In the genomic region with DNA sequence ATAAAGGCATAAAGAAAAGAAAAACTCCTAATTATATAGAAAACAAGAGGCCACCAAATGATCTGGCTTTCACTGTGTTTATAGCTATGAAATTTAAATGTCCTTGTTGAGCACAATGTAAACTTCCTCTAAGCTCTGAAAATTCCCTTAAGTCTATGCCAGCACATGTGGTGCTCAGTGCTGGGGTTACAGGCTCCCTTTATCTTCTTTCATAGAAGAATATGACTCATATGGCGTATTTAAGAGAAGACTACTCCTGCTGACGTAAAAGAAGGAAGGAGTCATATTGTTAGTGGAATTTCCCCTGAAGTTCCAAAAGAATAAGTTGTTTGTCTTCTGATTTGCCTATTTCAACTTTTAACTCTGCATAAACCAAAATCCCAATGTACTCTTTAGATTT, we compare ENCODE assay signal across 8 cellular contexts. TPM values are rescaled to one million over a fixed set of nuclear protein-coding genes. Genes with fewer than 3 reads are reported as not detected.
DNase-seq lines count a peak whose midpoint lies in the region; TF ChIP-seq lines count a peak whose summit lies in the region.

No MANE protein-coding gene starts in this region.

- no peak overlapping the region for H3K4me3 ChIP-seq in GM12864 (ENCODE audit: low read depth, low read length)
- H3K4me3 ChIP-seq in HEK293 (ENCODE audit: low read depth, low read length): no peak overlapping the region

- TF ChIP-seq CTCF in GM12864 (IDR thresholded peaks at IDR 0.05; ENCODE audit: low read depth, low read length, missing control alignments) (no peak), HEK293 (tag by site-specific recombination; IDR thresholded peaks at IDR 0.05) (no peak)

- H3K36me3 ChIP-seq in HEK293 (ENCODE audit: control insufficient read depth in 2 of 2, insufficient read depth in 1 of 2, low read length in 2 of 2): peaks cover 11 to 12% of the 10 kb centered on the region in 2 experiments; a peak in 2 of 3 replicates

- peaks cover 54% of the 10 kb centered on the region for H3K36me3 Mint-ChIP-seq in dendritic cell treated with granulocyte-macrophage colony-stimulating factor and Interleukin-4, amounts not matched to agents 40 ng/mL and 50 ng/mL, for 4 days (ENCODE audit: low read depth)

- DNase-seq in GM12864 (ENCODE audit: low read depth) (peak; percentile 44), pons (ENCODE audit: low spot score) (peak; percentile 22), NCI-H2171 (lab: John Stamatoyannopoulos, UW) (no peak), SW480 (ENCODE audit: low spot score) (no peak), NOMO-1 treated with dmso at 0.1 percent for 144 hours (lab: John Stamatoyannopoulos, UW; ENCODE audit: unreplicated experiment) (no peak)

- H3K9me3 Mint-ChIP-seq in dendritic cell treated with granulocyte-macrophage colony-stimulating factor and Interleukin-4, amounts not matched to agents 40 ng/mL and 50 ng/mL, for 4 days: no peaks in the 10 kb centered on the region

- intact Hi-C loops in dendritic cell treated with granulocyte-macrophage colony-stimulating factor and Interleukin-4, amounts not matched to agents 40 ng/mL and 50 ng/mL, for 4 days (cut with micrococcal nuclease): loop anchor here (2.0 to 5.0 kb wide), 2 partner anchors 30 to 83 kb away; partner anchors contain the start of genes RNF145 and UBLCP1

- no peak overlapping the region for H3K27ac ChIP-seq in HEK293 (ENCODE audit: extremely low read depth, low read depth, low read length)

- peaks cover 19% of the 10 kb centered on the region for H3K4me1 Mint-ChIP-seq in dendritic cell treated with granulocyte-macrophage colony-stimulating factor and Interleukin-4, amounts not matched to agents 40 ng/mL and 50 ng/mL, for 4 days (ENCODE audit: low read depth)

- H3K27me3 Mint-ChIP-seq in dendritic cell treated with granulocyte-macrophage colony-stimulating factor and Interleukin-4, amounts not matched to agents 40 ng/mL and 50 ng/mL, for 4 days: no peaks in the 10 kb centered on the region

- H3K9me3 ChIP-seq in HEK293 (ENCODE audit: control insufficient read depth, insufficient read depth, low read depth, low read length): no peaks in the 10 kb centered on the region

- peaks cover 33% of the 10 kb centered on the region for H3K4me1 ChIP-seq in HEK293 (ENCODE audit: control insufficient read depth, insufficient read depth, low read length)

- H3K4me3 Mint-ChIP-seq in dendritic cell treated with granulocyte-macrophage colony-stimulating factor and Interleukin-4, amounts not matched to agents 40 ng/mL and 50 ng/mL, for 4 days: no peak overlapping the region

- POLR2A ChIA-PET in HEK293 (lab: Yijun Ruan, JAX): no interaction called here

- CTCF ChIA-PET in HEK293 (lab: Yijun Ruan, JAX): no interaction called here

- peak overlapping the region; percentile 84 for H3K27ac Mint-ChIP-seq in dendritic cell treated with granulocyte-macrophage colony-stimulating factor and Interleukin-4, amounts not matched to agents 40 ng/mL and 50 ng/mL, for 4 days

TF ChIP-seq in HEK293, 187 proteins besides CTCF, POLR2A, EP300 and RAD21 (continues in another document):
- TF ChIP-seq WT1 (tag by site-specific recombination; IDR thresholded peaks at IDR 0.05) (no peak), MZF1 (tag by site-specific recombination; IDR thresholded peaks at IDR 0.05; ENCODE audit: borderline replicate concordance) (peak; percentile 28; the same call in 1 of the 2 replicates), ZFP37 (tag by site-specific recombination; IDR thresholded peaks at IDR 0.05) (0 out of 2 replicates have a peak, but pooled peaks have one; percentile 18), ZNF48 (tag by site-specific recombination; IDR thresholded peaks at IDR 0.05) (no peak), ZIC2 (tag by site-specific recombination; IDR thresholded peaks at IDR 0.05) (no peak), ZNF146 (tag by site-specific recombination; IDR thresholded peaks at IDR 0.05) (no peak), TSHZ1 (tag by site-specific recombination; IDR thresholded peaks at IDR 0.05; ENCODE audit: borderline replicate concordance) (0 out of 2 replicates have a peak, but pooled peaks have one; percentile 25)
- TF ChIP-seq, protein P1, sequence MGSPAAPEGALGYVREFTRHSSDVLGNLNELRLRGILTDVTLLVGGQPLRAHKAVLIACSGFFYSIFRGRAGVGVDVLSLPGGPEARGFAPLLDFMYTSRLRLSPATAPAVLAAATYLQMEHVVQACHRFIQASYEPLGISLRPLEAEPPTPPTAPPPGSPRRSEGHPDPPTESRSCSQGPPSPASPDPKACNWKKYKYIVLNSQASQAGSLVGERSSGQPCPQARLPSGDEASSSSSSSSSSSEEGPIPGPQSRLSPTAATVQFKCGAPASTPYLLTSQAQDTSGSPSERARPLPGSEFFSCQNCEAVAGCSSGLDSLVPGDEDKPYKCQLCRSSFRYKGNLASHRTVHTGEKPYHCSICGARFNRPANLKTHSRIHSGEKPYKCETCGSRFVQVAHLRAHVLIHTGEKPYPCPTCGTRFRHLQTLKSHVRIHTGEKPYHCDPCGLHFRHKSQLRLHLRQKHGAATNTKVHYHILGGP (tag by site-specific recombination; IDR thresholded peaks at IDR 0.05): no peak

TF ChIP-seq in PFSK-1, 5 proteins besides CTCF, POLR2A, EP300 and RAD21:
- TF ChIP-seq, protein P2, sequence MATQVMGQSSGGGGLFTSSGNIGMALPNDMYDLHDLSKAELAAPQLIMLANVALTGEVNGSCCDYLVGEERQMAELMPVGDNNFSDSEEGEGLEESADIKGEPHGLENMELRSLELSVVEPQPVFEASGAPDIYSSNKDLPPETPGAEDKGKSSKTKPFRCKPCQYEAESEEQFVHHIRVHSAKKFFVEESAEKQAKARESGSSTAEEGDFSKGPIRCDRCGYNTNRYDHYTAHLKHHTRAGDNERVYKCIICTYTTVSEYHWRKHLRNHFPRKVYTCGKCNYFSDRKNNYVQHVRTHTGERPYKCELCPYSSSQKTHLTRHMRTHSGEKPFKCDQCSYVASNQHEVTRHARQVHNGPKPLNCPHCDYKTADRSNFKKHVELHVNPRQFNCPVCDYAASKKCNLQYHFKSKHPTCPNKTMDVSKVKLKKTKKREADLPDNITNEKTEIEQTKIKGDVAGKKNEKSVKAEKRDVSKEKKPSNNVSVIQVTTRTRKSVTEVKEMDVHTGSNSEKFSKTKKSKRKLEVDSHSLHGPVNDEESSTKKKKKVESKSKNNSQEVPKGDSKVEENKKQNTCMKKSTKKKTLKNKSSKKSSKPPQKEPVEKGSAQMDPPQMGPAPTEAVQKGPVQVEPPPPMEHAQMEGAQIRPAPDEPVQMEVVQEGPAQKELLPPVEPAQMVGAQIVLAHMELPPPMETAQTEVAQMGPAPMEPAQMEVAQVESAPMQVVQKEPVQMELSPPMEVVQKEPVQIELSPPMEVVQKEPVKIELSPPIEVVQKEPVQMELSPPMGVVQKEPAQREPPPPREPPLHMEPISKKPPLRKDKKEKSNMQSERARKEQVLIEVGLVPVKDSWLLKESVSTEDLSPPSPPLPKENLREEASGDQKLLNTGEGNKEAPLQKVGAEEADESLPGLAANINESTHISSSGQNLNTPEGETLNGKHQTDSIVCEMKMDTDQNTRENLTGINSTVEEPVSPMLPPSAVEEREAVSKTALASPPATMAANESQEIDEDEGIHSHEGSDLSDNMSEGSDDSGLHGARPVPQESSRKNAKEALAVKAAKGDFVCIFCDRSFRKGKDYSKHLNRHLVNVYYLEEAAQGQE (IDR thresholded peaks at IDR 0.05; ENCODE audit: insufficient read depth in 1 of 2, low read depth in 2 of 2, low read length in 2 of 2): no peak
- no peak for TF ChIP-seq TAF1 (IDR thresholded peaks at IDR 0.05; ENCODE audit: borderline replicate concordance, insufficient read depth, low read length)
- peak; percentile 91 for TF ChIP-seq SIN3A (IDR thresholded peaks at IDR 0.05; ENCODE audit: borderline replicate concordance, insufficient read depth, low read length)
- no peak for TF ChIP-seq FOXP2 (optimal IDR thresholded peaks at IDR 0.05; ENCODE audit: borderline replicate concordance, extremely low read depth, extremely low read length, insufficient read depth)
- no peak for TF ChIP-seq POLR2AphosphoS5 (IDR thresholded peaks at IDR 0.05; ENCODE audit: low read depth, low read length)
TF ChIP-seq in PFSK-1: peak in this region for 1.

RNA-seq across cellular contexts. Expression of gene RNF145, which starts 30.4 kb away (rescaled TPM):
- 21.4 TPM for polyA plus RNA-seq in PFSK-1 (2012; ENCODE audit: insufficient read length, low read depth)

Comparison
In these comparisons a context has a peak if more than half of its experiments do, and no peak if none do; other contexts are left out.
1. DNase-seq: peak in GM12864 (single experiment) and pons (single experiment); none in NCI-H2171 (single experiment), SW480 (single experiment) and NOMO-1 treated with dmso at 0.1 percent for 144 hours (single experiment).